In the genomic region with DNA sequence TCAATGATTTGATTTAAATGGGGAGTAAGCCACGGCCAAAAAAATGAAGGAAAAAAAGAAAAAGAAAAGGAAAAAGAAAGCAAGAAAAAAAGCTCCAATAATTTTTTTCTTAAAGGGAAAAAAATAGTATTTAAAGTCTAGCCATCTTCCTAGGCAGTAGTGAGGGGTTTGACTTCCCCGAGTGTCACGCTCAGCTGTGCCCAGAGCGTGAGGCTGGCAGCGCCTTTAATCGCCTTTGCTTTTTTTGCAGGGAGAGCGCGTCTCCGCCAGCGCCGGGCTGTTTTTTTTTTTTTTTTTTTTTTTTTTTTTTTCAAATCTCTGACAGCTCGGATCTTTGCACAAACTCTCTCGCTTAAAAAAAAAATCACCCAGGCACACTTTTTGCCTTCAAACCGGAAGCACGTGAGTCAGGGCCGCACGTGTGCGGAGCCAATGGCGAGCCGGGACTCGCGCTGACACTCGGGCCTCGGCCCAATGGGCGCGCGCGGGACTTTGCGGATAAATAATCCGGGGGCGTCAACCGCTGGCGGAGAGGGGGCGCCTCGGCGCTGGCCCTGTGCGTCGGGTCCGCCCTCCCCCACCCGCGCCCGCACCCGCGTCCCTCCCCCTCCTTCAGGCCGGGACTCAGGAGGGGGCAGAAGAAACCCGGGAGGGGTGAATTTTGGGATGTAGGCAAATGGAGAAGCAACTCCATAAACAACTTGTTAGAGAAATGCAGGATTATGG, we compare ENCODE assay signal across 8 cellular contexts. TPM values are rescaled to one million over a fixed set of nuclear protein-coding genes. Genes with fewer than 3 reads are reported as not detected.
A peak's percentile ranks its signal among the peaks of the same experiment; 100 is the strongest.
DNase-seq lines count a peak whose midpoint lies in the region; ATAC-seq and TF ChIP-seq lines count a peak whose summit lies in the region.

A gene (minus strand): TSS at position 202 of the 726 bp plus-strand sequence. CDS start 481 bp downstream, outside the sequence.

- TF ChIP-seq POLR2A in thyroid gland (IDR thresholded peaks at IDR 0.05) = no peak

- H3K9me3 ChIP-seq in HUES48 (ENCODE audit: control insufficient read depth, insufficient read depth, low read length) (no peaks in the 10 kb centered on the region), thyroid gland (no peaks in the 10 kb centered on the region)

- in situ Hi-C loops in astrocyte of the spinal cord (cut with HindIII; ENCODE audit: low sequenced_read_pairs) = no loop called here

- 6% methylated on average over 41 to 46 of the region's 46 CpGs for WGBS in thyroid gland, 2 donors

- ATAC-seq in HG02623 (IDR thresholded peaks at IDR 0.05; ENCODE audit: unreplicated experiment) (no peak), HG03571 (IDR thresholded peaks at IDR 0.05; ENCODE audit: unreplicated experiment) (no peak), HG03135 (IDR thresholded peaks at IDR 0.05; ENCODE audit: unreplicated experiment) (no peak)

- peaks cover 2% of the 10 kb centered on the region for H3K36me3 Mint-ChIP-seq in mesothelial cell of epicardium

- H3K9ac ChIP-seq in HUES48 (ENCODE audit: low read depth, low read length) = no peak within 1 kb of the TSS

- H3K27me3 Mint-ChIP-seq in mesothelial cell of epicardium (ENCODE audit: low read depth) = peaks cover 84% of the 10 kb centered on the region

- H3K27ac Mint-ChIP-seq in mesothelial cell of epicardium = peak within 1 kb of the TSS; percentile 90

- H3K36me3 ChIP-seq in HUES48 (ENCODE audit: control insufficient read depth, insufficient read depth, low read length) (no peaks in the 10 kb centered on the region), thyroid gland (no peaks in the 10 kb centered on the region)

- intact Hi-C loops in thyroid gland (cut with DNase I) = no loop called here

- peak within 1 kb of the TSS; percentile 71 for H3K4me3 Mint-ChIP-seq in mesothelial cell of epicardium

- TF ChIP-seq CTCF in AG04449 (IDR thresholded peaks at IDR 0.05; ENCODE audit: insufficient read depth, low read length, missing control alignments) (no peak), astrocyte of the spinal cord (IDR thresholded peaks at IDR 0.05; ENCODE audit: low read depth, low read length) (no peak), mesothelial cell of epicardium (IDR thresholded peaks at IDR 0.05; ENCODE audit: unreplicated experiment) (no peak), thyroid gland (IDR thresholded peaks at IDR 0.05) (no peak)

- H3K27ac ChIP-seq in HUES48 (ENCODE audit: low read depth, low read length) = no peak within 1 kb of the TSS
- no peak within 1 kb of the TSS for H3K27ac ChIP-seq in thyroid gland

- H3K4me1 Mint-ChIP-seq in mesothelial cell of epicardium = peaks cover 71% of the 10 kb centered on the region

- H3K4me3 ChIP-seq in AG04449 (ENCODE audit: low read depth, low read length) (peak within 1 kb of the TSS; percentile 92), HUES48 (ENCODE audit: low read depth, low read length) (peak within 1 kb of the TSS; percentile 44), astrocyte of the spinal cord (ENCODE audit: low read depth, low read length) (peak within 1 kb of the TSS; percentile 41), thyroid gland (replicated peaks in 1 of 3) (peak within 1 kb of the TSS in 1 of 3 donors; percentile 15)

- CTCF ChIA-PET in AG04449 (lab: Yijun Ruan, JAX) = interaction anchor here (0.7 to 1.6 kb wide), 14 partner anchors 8 to 626 kb away, joined by 3 to 10 read pairs (median 3); no protein-coding TSS in a partner anchor

- DNase-seq in AG04449 (ENCODE audit: low read depth, low spot score) (peak; percentile 74), astrocyte of the spinal cord (ENCODE audit: low read depth, low spot score) (peak; percentile 81), mesothelial cell of epicardium (ENCODE audit: low spot score in 2 of 2, unreplicated experiment in 2 of 2) (peak in 1 of 2 experiments; percentile 80), thyroid gland (no peak)

- POLR2A ChIA-PET in AG04449 (lab: Yijun Ruan, JAX) = interaction anchor here (0.6 to 2.0 kb wide), 8 partner anchors 10 to 342 kb away, joined by 3 to 14 read pairs (median 3); no protein-coding TSS in a partner anchor

- no peaks in the 10 kb centered on the region for H3K9me3 Mint-ChIP-seq in mesothelial cell of epicardium

- H3K4me1 ChIP-seq in HUES48 (ENCODE audit: control insufficient read depth, insufficient read depth, low read length) (peaks cover 44% of the 10 kb centered on the region), thyroid gland (peaks cover 18 to 49% of the 10 kb centered on the region in 2 donors)

- peaks cover 100% of the 10 kb centered on the region for H3K27me3 ChIP-seq in HUES48 (ENCODE audit: control insufficient read depth, insufficient read depth, low read length)
- peaks cover 81% of the 10 kb centered on the region for H3K27me3 ChIP-seq in thyroid gland

RNA-seq across cellular contexts. Expression of the gene that starts here (rescaled TPM):
- total RNA-seq in mesothelial cell of epicardium = 17.7 to 18.3 TPM (median 17.9 TPM) in 3 replicates
- under 1 TPM in 1 of 4 donors, not detected in 3; 0.11 TPM for total RNA-seq in thyroid gland

Comparison
In these comparisons a context has a peak if more than half of its experiments do, and no peak if none do; other contexts are left out.
1. RNA of the gene that starts here (total RNA-seq): 17.7 to 18.3 TPM in mesothelial cell of epicardium; 0.11 TPM in thyroid gland; every median in the first group is over 10 times any median in the second.
2. DNase-seq: peak in AG04449 (single experiment) and astrocyte of the spinal cord (single experiment); none in thyroid gland (0 of 2).